Comparison of ENCODE assay signal across 29 cellular contexts in the genomic region with DNA sequence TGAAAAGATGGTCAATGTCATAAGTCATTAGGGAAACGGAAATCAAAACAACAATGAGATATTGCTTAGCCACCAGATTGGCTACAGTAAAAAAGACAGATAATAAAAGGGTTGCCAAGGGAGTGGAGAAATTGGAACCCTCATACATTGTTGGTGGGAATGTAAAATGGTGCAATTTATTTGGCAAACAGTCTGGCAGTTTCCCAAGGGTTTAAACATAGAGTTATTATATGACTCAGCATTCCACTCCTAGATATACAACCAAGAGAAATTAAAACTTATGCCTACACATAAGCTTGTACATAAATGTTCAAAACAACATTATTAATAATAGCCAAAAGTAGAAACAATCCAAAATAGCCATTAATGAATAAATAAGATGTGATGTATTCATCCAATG. TPM values are rescaled to one million over a fixed set of nuclear protein-coding genes. Genes with fewer than 3 reads are reported as not detected.
DNase-seq lines count a peak whose midpoint lies in the region; ATAC-seq, FAIRE-seq and TF ChIP-seq lines count a peak whose summit lies in the region.
"Had no signal": no experiment of that assay in that cellular context is flagged by ENCODE, and none has a peak within 500 bp of the region (broad histone marks: within the 10 kb centered on the region; RNA-seq: fewer than 3 reads in every experiment).

No MANE protein-coding gene starts in this region.

- TF ChIP-seq POLR2A in K562 (conservative IDR thresholded peaks at IDR 0.05): no peak

- DNase-seq in AG10803 (ENCODE audit: low read depth): peak; percentile 54
- peak; percentile 57 for DNase-seq in M059J (ENCODE audit: low read depth)
- DNase-seq in K562 (ENCODE audit: extremely low read depth in 1 of 4, low spot score in 3 of 4): no peak
- DNase-seq in fibroblast of the conjunctiva (ENCODE audit: low read depth): peak; percentile 43
- DNase-seq in GM19239 (ENCODE audit: insufficient read length, low spot score): no peak
- DNase-seq: activated CD4-positive, alpha-beta T cell treated with anti-CD3 and anti-CD28 coated beads for 36 hours; activated CD8-positive, alpha-beta memory T cell treated with anti-CD3 and anti-CD28 coated beads for 24 hours; activated naive CD4-positive, alpha-beta T cell; activated T-cell treated with anti-CD3 and anti-CD28 coated beads, Interleukin-2, amount 50 U/mL, for 24 hours; AML-193; amygdala; DMS79; glutamatergic neuron; KBM-7; MV-4-11; NCI-H1694; SJCRH30; small intestine; stimulated activated CD4-positive, alpha-beta T cell treated with anti-CD3 and anti-CD28 coated beads, Interleukin-2, amount 100 ng/mL, for 24 hours; T-cell; testis had no signal

- no peak overlapping the region for H3K4me3 ChIP-seq in AG10803 (ENCODE audit: low read length)
- H3K4me3 ChIP-seq in K562: no peak overlapping the region
- H3K4me3 ChIP-seq: SJCRH30, testis, vagina had no signal

- FAIRE-seq in K562 (lab: Jason Lieb, UNC) (no peak), GM19239 (lab: Jason Lieb, UNC) (no peak)
- FAIRE-seq: GM12892, small intestine had no signal

- no peak for TF ChIP-seq EP300 in K562 (IDR thresholded peaks at IDR 0.05; ENCODE audit: low read length)

- no peaks in the 10 kb centered on the region for H3K27me3 ChIP-seq in K562 (ENCODE audit: control insufficient read depth in 2 of 2, insufficient read depth in 2 of 2, low read length in 2 of 2)
- H3K27me3 ChIP-seq: SJCRH30, testis, vagina had no signal

- 4% methylated on average over 1 of the region's 1 CpG for WGBS in K562 (ENCODE audit: insufficient coverage, low coverage, missing lambda C conversion rate)

- no peaks in the 10 kb centered on the region for H3K9me1 ChIP-seq in K562 (ENCODE audit: control insufficient read depth, insufficient read depth, low read length)

- CTCF ChIA-PET in K562 (lab: Yijun Ruan, JAX; ENCODE audit: low intra/inter-chr PET ratio): no interaction called here

- intact Hi-C loops in K562 (cut with micrococcal nuclease): no loop called here

- POLR2A ChIA-PET in K562 (lab: Yijun Ruan, JAX): no interaction called here

- no peak overlapping the region for H3K4me2 ChIP-seq in K562 (ENCODE audit: insufficient read depth, low read length)

- H3K4me1 ChIP-seq in K562 (replicated peaks in 1 of 2; ENCODE audit: control insufficient read depth in 2 of 2, insufficient read depth in 2 of 2, low read length in 2 of 2): no peaks in the 10 kb centered on the region
- H3K4me1 ChIP-seq: SJCRH30, testis had no signal

- H3K9me3 ChIP-seq in K562 (replicated peaks; ENCODE audit: control insufficient read depth, insufficient read depth, low read depth, low read length): peaks cover 9% of the 10 kb centered on the region; the same call in 1 of the 2 replicates
- H3K9me3 ChIP-seq: testis, vagina had no signal

- H2AFZ ChIP-seq in K562 (ENCODE audit: low read depth, low read length): no peak overlapping the region

- no TSS peak for BruUV-seq in K562 (replicated peaks; lab: Mats Ljungman, UMichigan)

- H3K9ac ChIP-seq in K562 (ENCODE audit: insufficient read depth in 1 of 2, low read depth in 2 of 2, low read length in 2 of 2): no peak overlapping the region

- in situ Hi-C loops in K562 (cut with MboI): no loop called here

- H4K20me1 ChIP-seq in K562 (replicated peaks; ENCODE audit: control insufficient read depth, insufficient read depth, low read length): no peaks in the 10 kb centered on the region

- H3K27ac ChIP-seq in K562 (ENCODE audit: extremely low read depth, low read depth, low read length): no peak overlapping the region
- H3K27ac ChIP-seq: SJCRH30, testis, vagina had no signal

- ATAC-seq in K562 (no peak), GM21737 (IDR thresholded peaks at IDR 0.05; ENCODE audit: unreplicated experiment) (no peak), HG03565 (IDR thresholded peaks at IDR 0.05; ENCODE audit: unreplicated experiment) (no peak), GM19351 (IDR thresholded peaks at IDR 0.05; ENCODE audit: unreplicated experiment) (no peak)
- ATAC-seq: activated CD4-positive, alpha-beta T cell treated with anti-CD3 and anti-CD28 coated beads for 36 hours; Panc1; stimulated activated effector memory CD8-positive, alpha-beta T cell treated with anti-CD3 and anti-CD28 coated beads, Interleukin-12 subunit alpha, Interleukin-12 subunit beta, amount 100 ng/mL, for 72 hours; T-cell had no signal

- no peak for TF ChIP-seq RAD21 in K562 (CRISPR knock-in tag; conservative IDR thresholded peaks at IDR 0.05 in 1 of 2, IDR thresholded peaks at IDR 0.05 in 1 of 2)

- H3K79me2 ChIP-seq in K562 (ENCODE audit: control insufficient read depth, insufficient read depth, low read length): no peaks in the 10 kb centered on the region

- no peaks in the 10 kb centered on the region for H3K36me3 ChIP-seq in K562 (ENCODE audit: control insufficient read depth, insufficient read depth, low read length)
- H3K36me3 ChIP-seq: SJCRH30, vagina had no signal

- TF ChIP-seq CTCF in AG10803 (conservative IDR thresholded peaks at IDR 0.05; ENCODE audit: low read length) (no peak), K562 (IDR thresholded peaks at IDR 0.05 in 2 of 3, conservative IDR thresholded peaks at IDR 0.05 in 1 of 3; ENCODE audit: insufficient read depth in 2 of 3, low read depth in 1 of 3, low read length in 3 of 3) (no peak)

TF ChIP-seq in K562, 482 proteins besides CTCF, POLR2A, EP300 and RAD21 (continues in another document):
- TF ChIP-seq ZNF316 (IDR thresholded peaks at IDR 0.05) (peak; percentile 52), C11orf30 (IDR thresholded peaks at IDR 0.05; ENCODE audit: low read depth) (0 out of 2 replicates have a peak, but pooled peaks have one; percentile 13), NFE2 (IDR thresholded peaks at IDR 0.05; ENCODE audit: low read depth) (0 out of 2 replicates have a peak, but pooled peaks have one; percentile 6)

RNA-seq across cellular contexts. Expression of gene ZNF227, which starts 9.9 kb away (rescaled TPM):
- 17.9 and 20.6 TPM in 2 replicates for total RNA-seq in M059J (2014; rRNA removed; shearing (Covaris generic))
- total RNA-seq in K562 (2011; cell fraction: chromatin; rRNA removed; ENCODE audit: low replicate concordance): 21.0 and 49.4 TPM in 2 replicates
- total RNA-seq in K562 (2011; cell fraction: nucleolus; rRNA removed): 17.7 and 20.9 TPM in 2 replicates
- 33.3 and 35.2 TPM in 2 replicates for total RNA-seq in K562 (2011; cell fraction: nucleoplasm; rRNA removed)
- 7.1 and 10.4 TPM in 2 replicates for total RNA-seq in K562 (2014; rRNA removed)
- 15.1 and 17.0 TPM in 2 replicates for total RNA-seq in K562 (2014; rRNA removed; fragmentation: Illumina TruSeq; extraction: Trizol)
- 10.3 and 10.8 TPM in 2 replicates for total RNA-seq in K562 (2015; rRNA removed; fragmentation: Illumina TruSeq; extraction: Trizol)
- 8.7 and 13.6 TPM in 2 replicates for total RNA-seq in K562 (2021)
- 4.7 and 8.7 TPM in 2 replicates for polyA plus RNA-seq in K562 (2011; rRNA removed)
- polyA plus RNA-seq in K562 (2011; cell fraction: cytosol; rRNA removed): 1.7 and 2.6 TPM in 2 replicates
- polyA plus RNA-seq in K562 (2011; cell fraction: nucleus; rRNA removed): 4.9 and 5.5 TPM in 2 replicates
- 6.7 and 8.0 TPM in 2 replicates for polyA plus RNA-seq in K562 (2012)
- 10.0 and 11.2 TPM in 2 replicates for polyA plus RNA-seq in K562 (2014; fragmentation: Illumina TruSeq; extraction: Trizol)
- polyA plus RNA-seq in K562 (2014; fragmentation: Nextera tagmentation; extraction: Ambion mirVana): 1 to 10 TPM; 3.0 to 6.0 TPM
- 4.8 and 7.8 TPM in 2 replicates for polyA plus RNA-seq in K562 (2014; rRNA removed)
- polyA minus RNA-seq in K562 (2011; rRNA and poly(A)+ RNA removed): 11.5 and 15.6 TPM in 2 replicates
- polyA minus RNA-seq in K562 (2011; cell fraction: cytosol; rRNA and poly(A)+ RNA removed): 2.9 and 4.6 TPM in 2 replicates
- polyA minus RNA-seq in K562 (2011; cell fraction: nucleus; rRNA and poly(A)+ RNA removed): 12.7 and 13.5 TPM in 2 replicates

RNA-seq across cellular contexts. Expression of gene ZNF226, which starts 37.6 kb away (rescaled TPM):
- 9.7 and 20.7 TPM in 2 replicates for total RNA-seq in M059J (2014; rRNA removed; shearing (Covaris generic))
- 15.6 and 30.7 TPM in 2 replicates for total RNA-seq in K562 (2011; cell fraction: chromatin; rRNA removed; ENCODE audit: low replicate concordance)
- 8.0 and 9.3 TPM in 2 replicates for total RNA-seq in K562 (2011; cell fraction: nucleolus; rRNA removed)
- 14.7 and 22.2 TPM in 2 replicates for total RNA-seq in K562 (2011; cell fraction: nucleoplasm; rRNA removed)
- total RNA-seq in K562 (2014; rRNA removed): 6.2 and 6.5 TPM in 2 replicates
- 9.3 and 12.0 TPM in 2 replicates for total RNA-seq in K562 (2014; rRNA removed; fragmentation: Illumina TruSeq; extraction: Trizol)
- total RNA-seq in K562 (2015; rRNA removed; fragmentation: Illumina TruSeq; extraction: Trizol): 5.7 and 6.2 TPM in 2 replicates
- 8.2 and 8.5 TPM in 2 replicates for total RNA-seq in K562 (2021)
- polyA plus RNA-seq in K562 (2011; rRNA removed): 5.8 and 9.8 TPM in 2 replicates
- polyA plus RNA-seq in K562 (2011; cell fraction: cytosol; rRNA removed): 0.91 and 2.7 TPM in 2 replicates
- polyA plus RNA-seq in K562 (2011; cell fraction: nucleus; rRNA removed): 12.6 and 15.4 TPM in 2 replicates
- polyA plus RNA-seq in K562 (2012): 6.7 and 11.5 TPM in 2 replicates
- polyA plus RNA-seq in K562 (2014; fragmentation: Illumina TruSeq; extraction: Trizol): 7.1 and 9.0 TPM in 2 replicates
- 10 to 100 TPM; 18.0 to 19.4 TPM for polyA plus RNA-seq in K562 (2014; fragmentation: Nextera tagmentation; extraction: Ambion mirVana)
- polyA plus RNA-seq in K562 (2014; rRNA removed): 9.2 and 15.5 TPM in 2 replicates
- polyA minus RNA-seq in K562 (2011; rRNA and poly(A)+ RNA removed): 11.3 and 12.3 TPM in 2 replicates
- polyA minus RNA-seq in K562 (2011; cell fraction: cytosol; rRNA and poly(A)+ RNA removed): 2.7 and 2.8 TPM in 2 replicates
- polyA minus RNA-seq in K562 (2011; cell fraction: nucleus; rRNA and poly(A)+ RNA removed): 5.4 and 7.8 TPM in 2 replicates

RNA-seq across cellular contexts. Expression of gene ZNF233, which starts 57.2 kb away (rescaled TPM):
- 0.10 TPM in 1 of 2 replicates, not detected in the other for total RNA-seq in M059J (2014; rRNA removed; shearing (Covaris generic))
- 0.56 and 0.83 TPM in 2 replicates for total RNA-seq in K562 (2011; cell fraction: chromatin; rRNA removed; ENCODE audit: low replicate concordance)
- 0.50 and 0.53 TPM in 2 replicates for total RNA-seq in K562 (2011; cell fraction: nucleolus; rRNA removed)
- total RNA-seq in K562 (2011; cell fraction: nucleoplasm; rRNA removed): 0.69 and 1.4 TPM in 2 replicates
- total RNA-seq in K562 (2014; rRNA removed) (0.08 and 0.14 TPM in 2 replicates), K562 (2014; rRNA removed; fragmentation: Illumina TruSeq; extraction: Trizol) (0.18 and 0.26 TPM in 2 replicates), K562 (2015; rRNA removed; fragmentation: Illumina TruSeq; extraction: Trizol) (0.14 and 0.15 TPM in 2 replicates), K562 (2021) (0.16 TPM in 1 of 2 replicates, not detected in the other)
- polyA plus RNA-seq in K562 (2011; rRNA removed) (0.03 and 0.20 TPM in 2 replicates), K562 (2014; fragmentation: Illumina TruSeq; extraction: Trizol) (0.15 and 0.17 TPM in 2 replicates), K562 (2014; fragmentation: Nextera tagmentation; extraction: Ambion mirVana) (under 1 TPM; 0.23 to 0.28 TPM), K562 (2014; rRNA removed) (0.08 TPM in 2 replicates)
- polyA plus RNA-seq in K562 (2011; cell fraction: cytosol; rRNA removed): 0.03 TPM in 1 of 2 replicates, not detected in the other
- 0.24 and 0.30 TPM in 2 replicates for polyA plus RNA-seq in K562 (2011; cell fraction: nucleus; rRNA removed)
- 0.23 and 0.42 TPM in 2 replicates for polyA plus RNA-seq in K562 (2012)
- polyA minus RNA-seq in K562 (2011; rRNA and poly(A)+ RNA removed): 0.12 and 0.35 TPM in 2 replicates
- polyA minus RNA-seq in K562 (2011; cell fraction: cytosol; rRNA and poly(A)+ RNA removed): not detected in 2 replicates
- polyA minus RNA-seq in K562 (2011; cell fraction: nucleus; rRNA and poly(A)+ RNA removed): 0.27 TPM in 1 of 2 replicates, not detected in the other
- total RNA-seq: epithelial cell of proximal tubule, vagina had no signal

Comparison
In these comparisons a context has a peak if more than half of its experiments do, and no peak if none do; other contexts are left out.
1. DNase-seq: peak in AG10803 (single experiment), M059J (single experiment) and fibroblast of the conjunctiva (single experiment); none in K562 (0 of 4) and GM19239 (single experiment).